Comparison of ENCODE assay signal across 1 cellular context in the genomic region with DNA sequence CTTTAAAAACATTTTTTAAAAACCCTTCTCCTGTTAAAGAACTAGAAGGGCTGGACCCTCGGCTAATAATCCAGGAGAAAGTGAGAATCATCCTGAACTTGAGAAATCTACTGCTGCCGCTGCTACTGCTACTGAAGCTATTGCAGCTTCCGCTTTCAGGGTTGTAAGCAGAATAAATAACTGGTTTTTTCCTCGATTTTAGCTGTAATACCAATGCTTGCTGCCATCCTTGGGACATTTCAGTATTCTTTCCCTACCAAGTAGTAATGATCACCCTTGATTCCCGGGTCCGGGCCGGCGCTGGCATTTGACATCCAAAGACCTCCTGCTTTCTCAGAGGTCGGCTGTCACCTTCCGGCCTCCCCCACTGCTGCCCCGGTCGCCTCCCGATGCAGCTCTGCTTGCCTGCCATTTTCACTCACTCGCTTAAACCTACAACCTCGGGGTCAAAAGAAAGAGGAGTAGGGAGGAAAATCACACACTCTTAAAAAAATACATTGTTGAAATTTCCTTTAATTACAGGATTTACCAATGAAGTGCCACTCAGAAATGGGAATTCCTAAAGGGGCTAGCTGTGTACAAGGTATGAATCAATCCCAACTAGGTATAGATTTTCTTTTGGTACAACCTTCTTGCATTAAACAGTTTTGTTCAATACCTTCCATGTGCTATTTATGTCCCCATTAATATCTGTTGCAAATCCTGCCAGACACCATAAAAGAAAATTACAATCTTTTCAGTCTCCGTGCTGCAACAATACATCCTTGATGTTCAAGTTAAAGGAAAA.
TF ChIP-seq lines count a peak whose summit lies in the region.

No MANE protein-coding gene starts in this region.

TF ChIP-seq in HepG2, 621 proteins besides CTCF, POLR2A, EP300 and RAD21 (continued from another document):
- TF ChIP-seq HCFC1 (IDR thresholded peaks at IDR 0.05; ENCODE audit: low read depth, low read length) = no peak
- TF ChIP-seq ZNF674 (CRISPR knock-in tag; IDR thresholded peaks at IDR 0.05; ENCODE audit: low read depth) = no peak
- TF ChIP-seq TGIF2 (CRISPR knock-in tag; IDR thresholded peaks at IDR 0.05) = no peak
- TF ChIP-seq EZH2 (conservative IDR thresholded peaks at IDR 0.05; ENCODE audit: low read depth, low read length) = 0 out of 2 replicates have a peak, but pooled peaks have one; percentile 58
